1 cellular context compared by ENCODE assay signal in genomic region chrX:13733506-13733905, GRCh38.
TF ChIP-seq lines count a peak whose summit lies in the region.

No MANE protein-coding gene starts in this region.

TF ChIP-seq in K562, 482 proteins besides CTCF, POLR2A, EP300 and RAD21:
- TF ChIP-seq SRSF7 (optimal IDR thresholded peaks at IDR 0.05; ENCODE audit: low read depth, low read length) (no peak), CTCFL (IDR thresholded peaks at IDR 0.05; ENCODE audit: borderline replicate concordance, insufficient read depth, low read depth, low read length, poor library complexity, severe bottlenecking) (no peak), FOXO4 (CRISPR knock-in tag; IDR thresholded peaks at IDR 0.05) (no peak), THRA (IDR thresholded peaks at IDR 0.05) (no peak), NFYB (IDR thresholded peaks at IDR 0.05; ENCODE audit: extremely low read depth, insufficient read length) (no peak), ZNF134 (CRISPR knock-in tag; conservative IDR thresholded peaks at IDR 0.05) (no peak), ZBTB2 (IDR thresholded peaks at IDR 0.05) (no peak), ZNF224 (CRISPR knock-in tag; IDR thresholded peaks at IDR 0.05) (no peak), STAT5A (IDR thresholded peaks at IDR 0.05; ENCODE audit: borderline replicate concordance, low read length) (no peak), MCM3 (IDR thresholded peaks at IDR 0.05) (no peak), ASH1L (IDR thresholded peaks at IDR 0.05; ENCODE audit: borderline replicate concordance, low read depth, partially characterized antibody) (no peak), SRSF9 (IDR thresholded peaks at IDR 0.05; ENCODE audit: borderline replicate concordance, low read depth, low read length) (no peak), ZNF282 (CRISPR knock-in tag; IDR thresholded peaks at IDR 0.05) (no peak), ETV1 (tag; conservative IDR thresholded peaks at IDR 0.05; ENCODE audit: low read depth) (no peak)
